Comparison of ENCODE assay signal across 9 cellular contexts in the genomic region with DNA sequence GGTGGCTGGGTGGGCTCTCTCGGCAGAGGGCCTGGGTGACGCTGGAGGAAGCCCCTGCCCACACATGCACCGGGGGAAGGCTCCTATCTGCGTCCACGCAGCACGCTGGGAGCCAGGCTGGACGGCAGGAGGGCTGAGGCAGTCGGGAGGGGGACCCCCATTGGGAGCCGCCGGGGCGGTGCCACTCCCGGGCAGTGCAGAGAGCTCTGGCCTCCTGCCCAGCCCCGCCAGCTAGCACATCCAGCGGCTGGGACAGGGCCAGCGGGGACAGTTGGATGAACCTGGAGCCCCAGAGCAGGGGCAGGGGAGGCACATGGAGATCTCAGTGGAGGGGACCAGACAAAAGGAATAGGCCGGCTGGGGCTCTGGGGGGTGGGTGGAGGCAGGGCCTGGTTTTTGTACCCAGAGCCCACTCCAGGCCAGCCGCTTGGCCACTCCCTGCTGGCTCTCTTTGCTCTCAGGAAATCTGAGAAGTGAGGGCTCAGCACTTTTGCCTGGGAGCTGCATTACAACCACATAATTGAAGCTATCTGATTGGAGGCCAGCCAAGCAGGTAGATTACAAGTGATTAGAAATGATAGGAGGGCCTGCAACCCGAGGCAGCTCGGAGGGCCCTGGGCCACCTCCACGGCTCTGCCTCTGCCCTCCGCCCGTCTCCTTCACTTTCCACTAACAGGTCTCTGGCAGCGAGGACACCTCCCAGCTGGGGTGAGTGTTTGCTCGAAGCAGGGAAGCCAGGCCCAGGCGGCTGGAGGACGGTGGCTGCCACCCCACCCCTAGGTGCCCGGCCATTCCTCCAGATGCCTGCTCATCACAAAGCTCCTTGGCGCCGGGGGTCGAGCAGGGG. TPM values are rescaled to one million over a fixed set of nuclear protein-coding genes. Genes with fewer than 3 reads are reported as not detected.
DNase-seq lines count a peak whose midpoint lies in the region; ATAC-seq and TF ChIP-seq lines count a peak whose summit lies in the region.
"Had no signal": no experiment of that assay in that cellular context is flagged by ENCODE, and none has a peak within 500 bp of the region (broad histone marks: within the 10 kb centered on the region; RNA-seq: fewer than 3 reads in every experiment).

No MANE protein-coding gene starts in this region.

- no peak overlapping the region for H3K9ac ChIP-seq in mammary epithelial cell (ENCODE audit: insufficient read depth, low read length)

- dilution Hi-C loops in mammary epithelial cell (cut with HindIII; ENCODE audit: low sequenced_read_pairs), result loop anchor here (5.0 kb wide), 2 partner anchors 33 to 67 kb away; no protein-coding TSS in a partner anchor

- no peaks in the 10 kb centered on the region for H3K79me2 ChIP-seq in mammary epithelial cell (ENCODE audit: insufficient read depth, low read length)

- no peak overlapping the region for H2AFZ ChIP-seq in mammary epithelial cell (ENCODE audit: low read depth, low read length)

- no peaks in the 10 kb centered on the region for H3K9me3 Mint-ChIP-seq in nephron

- DNase-seq in DMS79 (lab: John Stamatoyannopoulos, UW), result peak; percentile 91
- peak; percentile 77 for DNase-seq in NCI-H2107 (lab: John Stamatoyannopoulos, UW)
- peak; percentile 54 for DNase-seq in mammary epithelial cell
- DNase-seq in NAMALWA (ENCODE audit: low spot score), result no peak
- no peak for DNase-seq in effector CD8-positive, alpha-beta T cell (lab: John Stamatoyannopoulos, UW)

- H3K4me3 ChIP-seq in mammary epithelial cell (replicated peaks in 1 of 3; ENCODE audit: insufficient read depth in 1 of 3, low read depth in 2 of 3, low read length in 3 of 3), result no peak overlapping the region

- peak overlapping the region in 2 of 3 experiments; percentile 44 to 74 for H3K27ac Mint-ChIP-seq in nephron

- H3K36me3 Mint-ChIP-seq in nephron (ENCODE audit: low read depth), result no peaks in the 10 kb centered on the region

- H4K20me1 ChIP-seq in mammary epithelial cell (ENCODE audit: insufficient read depth, low read length), result no peaks in the 10 kb centered on the region

- TF ChIP-seq CTCF in mammary epithelial cell (conservative IDR thresholded peaks at IDR 0.05 in 1 of 2, IDR thresholded peaks at IDR 0.05 in 1 of 2; ENCODE audit: extremely low read depth in 1 of 2, insufficient read depth in 1 of 2, low read depth in 1 of 2, low read length in 2 of 2) (no peak), nephron (IDR thresholded peaks at IDR 0.05; ENCODE audit: unreplicated experiment in 3 of 3) (no peak)

- peaks cover 14% of the 10 kb centered on the region for H3K4me1 Mint-ChIP-seq in nephron

- H3K4me3 Mint-ChIP-seq in nephron, result no peak overlapping the region

- WGBS in mammary epithelial cell (ENCODE audit: low coverage, missing lambda C conversion rate), result 0% methylated on average over 6 of the region's 30 CpGs

- H3K9me3 ChIP-seq in mammary epithelial cell (replicated peaks; ENCODE audit: insufficient read depth, low read length), result no peaks in the 10 kb centered on the region

- BruUV-seq in mammary epithelial cell (replicated peaks; lab: Mats Ljungman, UMichigan), result no TSS peak

- ATAC-seq in HG03159 (IDR thresholded peaks at IDR 0.05; ENCODE audit: unreplicated experiment) (no peak), GM18520 (IDR thresholded peaks at IDR 0.05; ENCODE audit: unreplicated experiment) (no peak)
- ATAC-seq: activated CD4-positive, CD25-positive, alpha-beta regulatory T cell treated with anti-CD3 and anti-CD28 coated beads, Interleukin-2, amount 50 U/mL, for 24 hours had no signal

- CTCF ChIA-PET in mammary epithelial cell (lab: Charles Lee; ENCODE audit: low non-redundant PET), result no interaction called here

- no peak overlapping the region for H3K27ac ChIP-seq in mammary epithelial cell (ENCODE audit: insufficient read depth, low read depth, low read length)

- H3K27me3 ChIP-seq in mammary epithelial cell (ENCODE audit: insufficient read depth, low read length), result peaks cover 3% of the 10 kb centered on the region

- H3K27me3 Mint-ChIP-seq in nephron (ENCODE audit: low read depth), result peaks cover 18% of the 10 kb centered on the region

- H3K36me3 ChIP-seq in mammary epithelial cell (ENCODE audit: insufficient read depth, low read length), result no peaks in the 10 kb centered on the region

- H3K4me2 ChIP-seq in mammary epithelial cell (ENCODE audit: insufficient read depth, low read depth, low read length), result no peak overlapping the region

- H3K4me1 ChIP-seq in mammary epithelial cell (ENCODE audit: insufficient read depth, low read length), result no peaks in the 10 kb centered on the region

- intact Hi-C loops in mammary epithelial cell (cut with micrococcal nuclease), result no loop called here

- in situ Hi-C loops in mammary epithelial cell (cut with MboI; ENCODE audit: low sequenced_read_pairs in 2 of 2), result no loop called here

RNA-seq across cellular contexts. Expression of a gene that starts 40.1 kb away (rescaled TPM):
- 10 to 100 TPM; 11.8 to 24.2 TPM for total RNA-seq in mammary epithelial cell
- polyA plus RNA-seq in mammary epithelial cell, result 4.0 TPM
- 4.9 TPM for polyA minus RNA-seq in mammary epithelial cell

Comparison
In these comparisons a context has a peak if more than half of its experiments do, and no peak if none do; other contexts are left out.
1. DNase-seq: peak in DMS79 (single experiment), NCI-H2107 (single experiment) and mammary epithelial cell (single experiment); none in NAMALWA (single experiment) and effector CD8-positive, alpha-beta T cell (single experiment).